ENCODE assay signal across 1 cellular context in genomic region chrX:11105080-11105479, GRCh38.
TF ChIP-seq lines count a peak whose summit lies in the region.

No MANE protein-coding gene starts in this region.

TF ChIP-seq in endothelial cell of umbilical vein, 7 proteins besides CTCF, POLR2A, EP300 and RAD21 (continued from another document):
- TF ChIP-seq EZH2 (IDR thresholded peaks at IDR 0.05; ENCODE audit: borderline replicate concordance, low read depth, low read length, severe bottlenecking) (no peak), MYC (IDR thresholded peaks at IDR 0.05; ENCODE audit: low read depth, low read length) (no peak), MAX (IDR thresholded peaks at IDR 0.05; ENCODE audit: insufficient read depth, insufficient read length) (no peak), JUN (IDR thresholded peaks at IDR 0.05; ENCODE audit: borderline replicate concordance, insufficient read depth, insufficient read length, low read depth) (no peak), GATA2 (IDR thresholded peaks at IDR 0.05; ENCODE audit: insufficient read depth, insufficient read length, low read depth, low read length) (no peak), FOS (IDR thresholded peaks at IDR 0.05; ENCODE audit: borderline replicate concordance, insufficient read depth, low read length) (no peak)
TF ChIP-seq in endothelial cell of umbilical vein: peak in this region for 0.
